Comparison of ENCODE assay signal across 26 cellular contexts in the genomic region with DNA sequence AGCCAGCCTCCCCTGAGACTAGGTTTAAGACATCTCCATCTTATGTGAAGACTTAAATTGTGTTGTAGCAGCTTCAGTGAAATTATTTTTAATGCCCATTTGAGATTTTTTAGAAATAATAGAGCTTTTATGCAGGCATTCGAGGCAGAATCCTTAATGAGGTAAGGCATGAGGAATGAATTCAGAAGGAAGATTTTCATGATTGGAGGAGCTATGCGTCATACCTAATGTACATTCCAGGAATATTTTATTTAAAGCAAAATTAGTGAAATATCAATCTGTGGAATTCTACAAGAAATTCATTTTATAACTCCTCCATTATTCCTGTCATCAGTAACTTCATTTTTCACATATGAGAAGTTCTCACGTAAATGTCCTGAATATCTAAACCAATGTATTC. TPM values are rescaled to one million over a fixed set of nuclear protein-coding genes. Genes with fewer than 3 reads are reported as not detected.
DNase-seq lines count a peak whose midpoint lies in the region; ATAC-seq and TF ChIP-seq lines count a peak whose summit lies in the region.
"Had no signal": no experiment of that assay in that cellular context is flagged by ENCODE, and none has a peak within 500 bp of the region (broad histone marks: within the 10 kb centered on the region; RNA-seq: fewer than 3 reads in every experiment).

No MANE protein-coding gene starts in this region.

- DNase-seq in A172 (ENCODE audit: low spot score) = peak; percentile 10
- no peak for DNase-seq in GM23338 (ENCODE audit: low spot score)
- peak; percentile 20 for DNase-seq in RPMI7951 (ENCODE audit: low read depth)
- peak; percentile 3 for DNase-seq in fibroblast of pulmonary artery (ENCODE audit: low read depth)
- no peak for DNase-seq in NCI-H510A (lab: John Stamatoyannopoulos, UW)
- no peak for DNase-seq in G401 (ENCODE audit: low spot score)
- DNase-seq in GM20000 (ENCODE audit: low spot score) = no peak
- DNase-seq: C1 segment of cervical spinal cord; Calu3; CD8-positive, alpha-beta T cell; DMS153; H7; NCI-H1092 treated with DMSO at 0.1 percent for 48 hours; NCI-H1436 treated with DMSO at 0.1 percent for 48 hours; NCI-H1930; NCI-H345; NCI-H526; OCI-M1; Right ventricle myocardium superior had no signal

- H3K9me3 Mint-ChIP-seq in GM23338 = no peaks in the 10 kb centered on the region

- ATAC-seq in GM23338 (no peak), GM18511 (IDR thresholded peaks at IDR 0.05; ENCODE audit: unreplicated experiment) (no peak)
- ATAC-seq: CD8-positive, alpha-beta T cell; GM12878; HepG2; K562 had no signal

- no peak overlapping the region for H2AFZ ChIP-seq in GM23338

- no peaks in the 10 kb centered on the region for H3F3A ChIP-seq in GM23338 (replicated peaks; ENCODE audit: low read depth)

- no peak overlapping the region for H3K27ac ChIP-seq in GM23338 (ENCODE audit: low read depth)
- H3K27ac ChIP-seq: 22Rv1 had no signal

- H3K27me3 ChIP-seq in GM23338 (ENCODE audit: insufficient read depth) = no peaks in the 10 kb centered on the region

- peaks cover 9% of the 10 kb centered on the region for H3K9me2 ChIP-seq in GM23338 (ENCODE audit: insufficient read depth)

- TF ChIP-seq CTCF in GM23338 (conservative IDR thresholded peaks at IDR 0.05; ENCODE audit: low read depth in 2 of 2) = no peak
- no peak for TF ChIP-seq CTCF in fibroblast of pulmonary artery (IDR thresholded peaks at IDR 0.05; ENCODE audit: low read length, missing control alignments)
- no peak for TF ChIP-seq CTCF in GM20000 (IDR thresholded peaks at IDR 0.05; ENCODE audit: extremely low read depth, missing control alignments)

- peaks cover 46% of the 10 kb centered on the region for H3K4me1 ChIP-seq in GM23338 (ENCODE audit: insufficient read depth)

- H3K27me3 Mint-ChIP-seq in GM23338 (ENCODE audit: insufficient read depth, low read depth, poor library complexity) = peaks cover 5% of the 10 kb centered on the region

- 0 out of 2 replicates have a peak overlapping the region, but pooled peaks have one; percentile 62 for H3K4me2 ChIP-seq in GM23338

- H3K27ac Mint-ChIP-seq in GM23338 = no peak overlapping the region
- H3K27ac Mint-ChIP-seq: CD8-positive, alpha-beta T cell had no signal

- in situ Hi-C loops in G401 (cut with HindIII; ENCODE audit: low sequenced_read_pairs) = no loop called here

- H3K79me2 ChIP-seq in GM23338 (replicated peaks; ENCODE audit: insufficient read depth) = no peaks in the 10 kb centered on the region

- no peaks in the 10 kb centered on the region for H3K36me3 ChIP-seq in GM23338 (ENCODE audit: insufficient read depth)

- H3K4me1 Mint-ChIP-seq in GM23338 = peaks cover 44% of the 10 kb centered on the region

- H4K20me1 ChIP-seq in GM23338 (replicated peaks; ENCODE audit: insufficient read depth) = no peaks in the 10 kb centered on the region

- no peak overlapping the region for H3K4me3 ChIP-seq in GM23338
- no peak overlapping the region for H3K4me3 ChIP-seq in fibroblast of pulmonary artery (replicated peaks; ENCODE audit: low read depth, low read length)
- H3K4me3 ChIP-seq: GM12878, K562 had no signal

- H3K36me3 Mint-ChIP-seq in GM23338 (ENCODE audit: low read depth) = no peaks in the 10 kb centered on the region
- H3K36me3 Mint-ChIP-seq: CD8-positive, alpha-beta T cell had no signal

- H3K4me3 Mint-ChIP-seq in GM23338 = no peak overlapping the region
- H3K4me3 Mint-ChIP-seq: CD8-positive, alpha-beta T cell had no signal

TF ChIP-seq in GM23338, 12 proteins besides CTCF, POLR2A, EP300 and RAD21:
- no peak for TF ChIP-seq JUNB (IDR thresholded peaks at IDR 0.05; ENCODE audit: unreplicated experiment)
- TF ChIP-seq, protein P1, sequence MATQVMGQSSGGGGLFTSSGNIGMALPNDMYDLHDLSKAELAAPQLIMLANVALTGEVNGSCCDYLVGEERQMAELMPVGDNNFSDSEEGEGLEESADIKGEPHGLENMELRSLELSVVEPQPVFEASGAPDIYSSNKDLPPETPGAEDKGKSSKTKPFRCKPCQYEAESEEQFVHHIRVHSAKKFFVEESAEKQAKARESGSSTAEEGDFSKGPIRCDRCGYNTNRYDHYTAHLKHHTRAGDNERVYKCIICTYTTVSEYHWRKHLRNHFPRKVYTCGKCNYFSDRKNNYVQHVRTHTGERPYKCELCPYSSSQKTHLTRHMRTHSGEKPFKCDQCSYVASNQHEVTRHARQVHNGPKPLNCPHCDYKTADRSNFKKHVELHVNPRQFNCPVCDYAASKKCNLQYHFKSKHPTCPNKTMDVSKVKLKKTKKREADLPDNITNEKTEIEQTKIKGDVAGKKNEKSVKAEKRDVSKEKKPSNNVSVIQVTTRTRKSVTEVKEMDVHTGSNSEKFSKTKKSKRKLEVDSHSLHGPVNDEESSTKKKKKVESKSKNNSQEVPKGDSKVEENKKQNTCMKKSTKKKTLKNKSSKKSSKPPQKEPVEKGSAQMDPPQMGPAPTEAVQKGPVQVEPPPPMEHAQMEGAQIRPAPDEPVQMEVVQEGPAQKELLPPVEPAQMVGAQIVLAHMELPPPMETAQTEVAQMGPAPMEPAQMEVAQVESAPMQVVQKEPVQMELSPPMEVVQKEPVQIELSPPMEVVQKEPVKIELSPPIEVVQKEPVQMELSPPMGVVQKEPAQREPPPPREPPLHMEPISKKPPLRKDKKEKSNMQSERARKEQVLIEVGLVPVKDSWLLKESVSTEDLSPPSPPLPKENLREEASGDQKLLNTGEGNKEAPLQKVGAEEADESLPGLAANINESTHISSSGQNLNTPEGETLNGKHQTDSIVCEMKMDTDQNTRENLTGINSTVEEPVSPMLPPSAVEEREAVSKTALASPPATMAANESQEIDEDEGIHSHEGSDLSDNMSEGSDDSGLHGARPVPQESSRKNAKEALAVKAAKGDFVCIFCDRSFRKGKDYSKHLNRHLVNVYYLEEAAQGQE (IDR thresholded peaks at IDR 0.05; ENCODE audit: unreplicated experiment) = no peak
- TF ChIP-seq CREB1 (CRISPR knock-in tag; IDR thresholded peaks at IDR 0.05; ENCODE audit: low read depth) = no peak
- no peak for TF ChIP-seq POLR2AphosphoS5 (IDR thresholded peaks at IDR 0.05; ENCODE audit: low read depth)
- TF ChIP-seq EZH2 (IDR thresholded peaks at IDR 0.05; ENCODE audit: low read depth, unreplicated experiment) = no peak

RNA-seq across cellular contexts. Expression of a gene that starts 36.0 kb away (rescaled TPM):
- total RNA-seq in A172 (2014; rRNA removed; shearing (Covaris generic)) = not detected in 2 replicates
- not detected in 2 replicates for total RNA-seq in GM23338 (2014; rRNA removed; shearing (Covaris generic))
- polyA plus RNA-seq in GM23338 (2016; fragmentation: Nextera tagmentation; extraction: Ambion mirVana) = 0.44 TPM in 1 of 2 replicates, not detected in the other
- not detected in 2 replicates for total RNA-seq in RPMI7951 (2014; rRNA removed; shearing (Covaris generic))
- not detected in 2 replicates for total RNA-seq in G401 (2014; rRNA removed; shearing (Covaris generic))
- total RNA-seq: Calu3; CD8-positive, alpha-beta T cell; Daoy; GM12878; H7; HepG2; K562; Right ventricle myocardium superior; SK-MEL-5 had no signal
- polyA plus RNA-seq: GM12878, HepG2, K562 had no signal

Comparison
In these comparisons a context has a peak if more than half of its experiments do, and no peak if none do; other contexts are left out.
1. DNase-seq: peak in A172 (single experiment), RPMI7951 (single experiment) and fibroblast of pulmonary artery (single experiment); none in GM23338 (single experiment), NCI-H510A (single experiment), G401 (single experiment) and GM20000 (single experiment).